14 cellular contexts compared by ENCODE assay signal in the genomic region with DNA sequence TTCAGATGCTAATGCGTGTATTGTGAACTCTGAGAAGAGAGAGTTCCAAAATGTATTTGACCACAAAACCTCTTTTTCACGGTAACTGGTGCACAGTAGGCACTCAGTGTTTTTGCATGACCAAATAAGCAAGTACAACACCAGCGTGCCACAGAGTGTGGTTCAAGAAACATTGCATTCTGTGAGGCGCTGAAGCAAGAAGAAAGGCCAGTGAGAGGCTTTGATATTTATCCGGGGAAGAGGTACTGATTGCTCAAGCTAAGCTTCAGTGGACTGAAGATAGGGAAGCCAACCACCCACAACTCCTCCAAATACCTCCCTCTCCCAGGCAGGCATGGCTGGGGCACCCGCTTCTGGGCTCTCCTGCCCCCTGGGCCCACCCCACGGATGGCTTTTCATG.
"Had no signal": no experiment of that assay in that cellular context is flagged by ENCODE, and none has a peak within 500 bp of the region (broad histone marks: within the 10 kb centered on the region; RNA-seq: fewer than 3 reads in every experiment).

No MANE protein-coding gene starts in this region.

- ATAC-seq: lower lobe of right lung; naive thymus-derived CD4-positive, alpha-beta T cell; right lobe of liver; stimulated activated memory B cell treated with anti-CD40 and anti-IgM and Interleukin-4, amounts not matched to agents 10 μg/mL and 1 μg/mL and 100 μg/mL, for 72 hours had no signal

- H3K4me3 ChIP-seq: coronary artery, hepatocyte, lower lobe of right lung, prostate gland, right lobe of liver had no signal

- H3K9me3 Mint-ChIP-seq: activated CD4-positive, alpha-beta T cell treated with anti-CD3 and anti-CD28 coated beads, Interleukin-2, amount 10 ng/mL, durations not matched to agents 24 days and 14 days; activated T-helper 1 cell treated with anti-CD3 and anti-CD28 coated beads, Interleukin-12 subunit alpha, Interleukin-12 subunit beta, Interleukin-2, Interleukin-4 antibody, amounts not matched to agents 30 ng/mL and 10 ng/mL and 1 ng/mL, durations not matched to agents 14 hours and 24 hours and 36 hours; naive thymus-derived CD4-positive, alpha-beta T cell had no signal

- H2AFZ ChIP-seq: hepatocyte had no signal

- H3K79me2 ChIP-seq: hepatocyte had no signal

- H3K4me2 ChIP-seq: hepatocyte had no signal

- H3K4me3 Mint-ChIP-seq: activated CD4-positive, alpha-beta T cell treated with anti-CD3 and anti-CD28 coated beads, Interleukin-2, amount 10 ng/mL, durations not matched to agents 24 days and 14 days; activated T-helper 1 cell treated with anti-CD3 and anti-CD28 coated beads, Interleukin-12 subunit alpha, Interleukin-12 subunit beta, Interleukin-2, Interleukin-4 antibody, amounts not matched to agents 30 ng/mL and 10 ng/mL and 1 ng/mL, durations not matched to agents 14 hours and 24 hours and 36 hours; naive thymus-derived CD4-positive, alpha-beta T cell; stimulated activated memory B cell treated with anti-CD40 and anti-IgM and Interleukin-4, amounts not matched to agents 10 μg/mL and 1 μg/mL and 100 μg/mL, for 72 hours had no signal

- H3K4me1 Mint-ChIP-seq: activated CD4-positive, alpha-beta T cell treated with anti-CD3 and anti-CD28 coated beads, Interleukin-2, amount 10 ng/mL, durations not matched to agents 24 days and 14 days; naive thymus-derived CD4-positive, alpha-beta T cell had no signal

- H3K9me3 ChIP-seq: lower lobe of right lung, prostate gland, right lobe of liver had no signal

- H3K4me1 ChIP-seq: prostate gland, right lobe of liver had no signal

- H3K27me3 ChIP-seq: hepatocyte, right lobe of liver had no signal

- H3K27ac Mint-ChIP-seq: activated CD4-positive, alpha-beta T cell treated with anti-CD3 and anti-CD28 coated beads, Interleukin-2, amount 10 ng/mL, durations not matched to agents 24 days and 14 days; activated T-helper 1 cell treated with anti-CD3 and anti-CD28 coated beads, Interleukin-12 subunit alpha, Interleukin-12 subunit beta, Interleukin-2, Interleukin-4 antibody, amounts not matched to agents 30 ng/mL and 10 ng/mL and 1 ng/mL, durations not matched to agents 14 hours and 24 hours and 36 hours; naive thymus-derived CD4-positive, alpha-beta T cell; stimulated activated memory B cell treated with anti-CD40 and anti-IgM and Interleukin-4, amounts not matched to agents 10 μg/mL and 1 μg/mL and 100 μg/mL, for 72 hours had no signal

- DNase-seq: activated CD4-positive, alpha-beta T cell treated with anti-CD3 and anti-CD28 coated beads, Interleukin-2, amount 10 ng/mL, durations not matched to agents 24 days and 14 days; activated naive CD4-positive, alpha-beta T cell treated with Interleukin-2 at 50 U/mL for 16 hours; central memory CD4-positive, alpha-beta T cell; effector CD4-positive, alpha-beta T cell; lower lobe of right lung; naive thymus-derived CD4-positive, alpha-beta T cell; occipital lobe; right lobe of liver; T-helper 1 cell had no signal

- H3K27ac ChIP-seq: coronary artery, hepatocyte, lower lobe of right lung, prostate gland, right lobe of liver had no signal

- H3K36me3 Mint-ChIP-seq: naive thymus-derived CD4-positive, alpha-beta T cell; stimulated activated memory B cell treated with anti-CD40 and anti-IgM and Interleukin-4, amounts not matched to agents 10 μg/mL and 1 μg/mL and 100 μg/mL, for 72 hours had no signal

- H3K27me3 Mint-ChIP-seq: activated CD4-positive, alpha-beta T cell treated with anti-CD3 and anti-CD28 coated beads, Interleukin-2, amount 10 ng/mL, durations not matched to agents 24 days and 14 days had no signal

- H3K36me3 ChIP-seq: lower lobe of right lung, prostate gland, right lobe of liver had no signal
